In genomic region chr1:25896266-25896665, GRCh38 we compare ENCODE assay signal across 10 cellular contexts. TPM values are rescaled to one million over a fixed set of nuclear protein-coding genes. Genes with fewer than 3 reads are reported as not detected.
DNase-seq lines count a peak whose midpoint lies in the region; ATAC-seq and TF ChIP-seq lines count a peak whose summit lies in the region.
"Had no signal": no experiment of that assay in that cellular context is flagged by ENCODE, and none has a peak within 500 bp of the region (broad histone marks: within the 10 kb centered on the region; RNA-seq: fewer than 3 reads in every experiment).

No MANE protein-coding gene starts in this region.

- peaks cover 31% of the 10 kb centered on the region for H3K79me1 ChIP-seq in mesenchymal stem cell (replicated peaks; ENCODE audit: low read length, poor library complexity, severe bottlenecking)

- H3K36me3 ChIP-seq in DND-41 (ENCODE audit: insufficient read depth, low read length) (peaks cover 86% of the 10 kb centered on the region), mesenchymal stem cell (ENCODE audit: control insufficient read depth in 1 of 2, insufficient read depth in 2 of 2, low read depth in 1 of 2, low read length in 2 of 2) (peaks cover 23 to 25% of the 10 kb centered on the region in 2 experiments), PC-9 (ENCODE audit: low read depth) (no peaks in the 10 kb centered on the region)

- H3K27me3 ChIP-seq in DND-41 (ENCODE audit: insufficient read depth, low read length, poor library complexity) (no peaks in the 10 kb centered on the region), mesenchymal stem cell (ENCODE audit: control insufficient read depth in 1 of 2, insufficient read depth in 1 of 2, low read length in 2 of 2) (no peaks in the 10 kb centered on the region), PC-9 (ENCODE audit: insufficient read depth, low read depth) (no peaks in the 10 kb centered on the region)
- H3K27me3 ChIP-seq: spleen had no signal

- peak overlapping the region; percentile 52 for H4K8ac ChIP-seq in mesenchymal stem cell (ENCODE audit: low read length)

- peak overlapping the region; percentile 84 for H3K27ac Mint-ChIP-seq in HFFc6
- H3K27ac Mint-ChIP-seq in activated T-helper 2 cell treated with anti-CD3 and anti-CD28 coated beads, Interferon-gamma antibody, Interleukin-2, Interleukin-4, amounts not matched to agents 10 μg/mL and 5 μg/mL and 100 μg/mL, durations not matched to agents 14 hours and 24 hours and 36 hours: peak overlapping the region; percentile 58
- no peak overlapping the region for H3K27ac Mint-ChIP-seq in activated T-helper 17 cell treated with anti-CD3 and anti-CD28 coated beads, Interleukin-2, amount 50 U/mL, for 72 hours
- H3K27ac Mint-ChIP-seq: stimulated activated naive CD8-positive, alpha-beta T cell treated with anti-CD3 and anti-CD28 coated beads, Interleukin-15, amount 100 ng/mL, for 72 hours had no signal

- H4K91ac ChIP-seq in mesenchymal stem cell (ENCODE audit: low read length): no peak overlapping the region

- H2BK15ac ChIP-seq in mesenchymal stem cell (ENCODE audit: low read depth, poor library complexity, severe bottlenecking): no peak overlapping the region

- no peak overlapping the region for H3K4me2 ChIP-seq in DND-41 (ENCODE audit: insufficient read depth, low read length)
- H3K4me2 ChIP-seq in mesenchymal stem cell (ENCODE audit: low read length, poor library complexity, severe bottlenecking): no peak overlapping the region
- no peak overlapping the region for H3K4me2 ChIP-seq in PC-9

- H3K27me3 Mint-ChIP-seq in HFFc6 (ENCODE audit: insufficient read depth): peaks cover 2% of the 10 kb centered on the region; the same call in 1 of the 2 replicates
- no peaks in the 10 kb centered on the region for H3K27me3 Mint-ChIP-seq in activated T-helper 2 cell treated with anti-CD3 and anti-CD28 coated beads, Interferon-gamma antibody, Interleukin-2, Interleukin-4, amounts not matched to agents 10 μg/mL and 5 μg/mL and 100 μg/mL, durations not matched to agents 14 hours and 24 hours and 36 hours (ENCODE audit: low read depth)
- H3K27me3 Mint-ChIP-seq in activated T-helper 17 cell treated with anti-CD3 and anti-CD28 coated beads, Interleukin-2, amount 50 U/mL, for 72 hours: no peaks in the 10 kb centered on the region
- H3K27me3 Mint-ChIP-seq: stimulated activated naive CD8-positive, alpha-beta T cell treated with anti-CD3 and anti-CD28 coated beads, Interleukin-15, amount 100 ng/mL, for 72 hours had no signal

- H3K4me3 ChIP-seq in DND-41 (ENCODE audit: low read depth in 1 of 2, low read length in 2 of 2): no peak overlapping the region
- no peak overlapping the region for H3K4me3 ChIP-seq in mesenchymal stem cell (ENCODE audit: insufficient read depth in 1 of 2, low read depth in 1 of 2, low read length in 2 of 2)
- no peak overlapping the region for H3K4me3 ChIP-seq in PC-9

- H3K23ac ChIP-seq in mesenchymal stem cell (ENCODE audit: low read length in 2 of 2): no peak overlapping the region

- H3K79me2 ChIP-seq in DND-41 (ENCODE audit: insufficient read depth, low read length) (peaks cover 53% of the 10 kb centered on the region), PC-9 (ENCODE audit: low read depth) (no peaks in the 10 kb centered on the region)

- peaks cover 11% of the 10 kb centered on the region for H3K36me3 Mint-ChIP-seq in HFFc6 (ENCODE audit: low read depth)
- H3K36me3 Mint-ChIP-seq in activated T-helper 2 cell treated with anti-CD3 and anti-CD28 coated beads, Interferon-gamma antibody, Interleukin-2, Interleukin-4, amounts not matched to agents 10 μg/mL and 5 μg/mL and 100 μg/mL, durations not matched to agents 14 hours and 24 hours and 36 hours (ENCODE audit: low read depth): peaks cover 62% of the 10 kb centered on the region
- H3K36me3 Mint-ChIP-seq in activated T-helper 17 cell treated with anti-CD3 and anti-CD28 coated beads, Interleukin-2, amount 50 U/mL, for 72 hours (ENCODE audit: low read depth): peaks cover 29% of the 10 kb centered on the region

- DNase-seq in DND-41 (peak; percentile 14), HFFc6 (no peak), mesenchymal stem cell (peak; percentile 43), PC-9 (no peak)
- DNase-seq in activated T-helper 2 cell treated with anti-CD3 and anti-CD28 coated beads, Interferon-gamma antibody, Interleukin-2, Interleukin-4, amounts not matched to agents 10 μg/mL and 5 μg/mL and 100 μg/mL, durations not matched to agents 14 hours and 24 hours and 36 hours (ENCODE audit: low spot score): no peak
- DNase-seq: spleen; stimulated activated naive CD8-positive, alpha-beta T cell treated with anti-CD3 and anti-CD28 coated beads, Interleukin-15, amount 100 ng/mL, for 72 hours had no signal

- no TSS peak for BruUV-seq in PC-9 (replicated peaks; lab: Mats Ljungman, UMichigan)

- POLR2A ChIA-PET in PC-9 (lab: Charles Lee; ENCODE audit: unreplicated experiment): interaction anchor here (0.7 kb wide), 1 partner anchor 101 kb away, joined by 7 read pairs; no protein-coding TSS in a partner anchor

- H3K9me3 Mint-ChIP-seq in HFFc6: no peaks in the 10 kb centered on the region
- no peaks in the 10 kb centered on the region for H3K9me3 Mint-ChIP-seq in activated T-helper 2 cell treated with anti-CD3 and anti-CD28 coated beads, Interferon-gamma antibody, Interleukin-2, Interleukin-4, amounts not matched to agents 10 μg/mL and 5 μg/mL and 100 μg/mL, durations not matched to agents 14 hours and 24 hours and 36 hours
- H3K9me3 Mint-ChIP-seq in activated T-helper 17 cell treated with anti-CD3 and anti-CD28 coated beads, Interleukin-2, amount 50 U/mL, for 72 hours: no peaks in the 10 kb centered on the region
- H3K9me3 Mint-ChIP-seq: stimulated activated naive CD8-positive, alpha-beta T cell treated with anti-CD3 and anti-CD28 coated beads, Interleukin-15, amount 100 ng/mL, for 72 hours had no signal

- no peaks in the 10 kb centered on the region for H3K9me2 ChIP-seq in PC-9 (ENCODE audit: insufficient read depth)

- CTCF ChIA-PET in PC-9 (lab: Charles Lee): interaction anchor here (0.6 to 2.2 kb wide), 7 partner anchors 59 to 524 kb away, joined by 3 to 25 read pairs (median 5); partner anchors contain the start of gene PAFAH2

- H3K18ac ChIP-seq in mesenchymal stem cell (ENCODE audit: low read depth in 1 of 2, low read length in 2 of 2): peak overlapping the region in 1 of 2 experiments; percentile 71

- ATAC-seq in DND-41 (ENCODE audit: insufficient read depth, low read depth) (no peak), GM21723 (IDR thresholded peaks at IDR 0.05; ENCODE audit: unreplicated experiment) (no peak)
- no peak for ATAC-seq in activated T-helper 17 cell treated with anti-CD3 and anti-CD28 coated beads, Interleukin-2, amount 50 U/mL, for 72 hours (replicated peaks)
- ATAC-seq: activated CD4-positive, CD25-positive, alpha-beta regulatory T cell treated with anti-CD3 and anti-CD28 coated beads, Interleukin-2, amount 50 U/mL, for 24 hours had no signal

- H2AFZ ChIP-seq in DND-41 (ENCODE audit: low read depth, low read length) (no peak overlapping the region), mesenchymal stem cell (ENCODE audit: low read depth, low read length) (no peak overlapping the region), PC-9 (no peak overlapping the region)

- H3K9ac ChIP-seq in DND-41 (ENCODE audit: low read depth, low read length) (no peak overlapping the region), mesenchymal stem cell (ENCODE audit: low read length) (peak overlapping the region; percentile 8)

- no peak overlapping the region for H2BK5ac ChIP-seq in mesenchymal stem cell (ENCODE audit: low read depth, low read length, poor library complexity, severe bottlenecking)

- 95% methylated on average over 1 of the region's 1 CpG for WGBS in mesenchymal stem cell

- H2BK12ac ChIP-seq in mesenchymal stem cell (ENCODE audit: low read length in 2 of 2): peak overlapping the region in 1 of 2 experiments; percentile 10

- H4K20me1 ChIP-seq in DND-41 (ENCODE audit: insufficient read depth, low read length) (peaks cover 50% of the 10 kb centered on the region), PC-9 (ENCODE audit: insufficient read depth) (no peaks in the 10 kb centered on the region)

- H3K27ac ChIP-seq in DND-41 (ENCODE audit: low read length) (peak overlapping the region; percentile 48), mesenchymal stem cell (ENCODE audit: low read length, poor library complexity, severe bottlenecking) (peak overlapping the region; percentile 11), PC-9 (no peak overlapping the region)

- H3K4ac ChIP-seq in mesenchymal stem cell (ENCODE audit: low read depth in 1 of 2, low read length in 2 of 2): no peak overlapping the region

- H3K9me3 ChIP-seq in DND-41 (ENCODE audit: insufficient read depth, low read length, severe bottlenecking): no peaks in the 10 kb centered on the region
- no peaks in the 10 kb centered on the region for H3K9me3 ChIP-seq in mesenchymal stem cell (ENCODE audit: control insufficient read depth, low read length)
- H3K9me3 ChIP-seq in PC-9 (ENCODE audit: insufficient read depth, low read depth): no peaks in the 10 kb centered on the region
- H3K9me3 ChIP-seq: spleen had no signal

- H3K4me1 ChIP-seq in DND-41 (ENCODE audit: insufficient read depth, low read length) (peaks cover 17% of the 10 kb centered on the region; the same call in 1 of the 2 replicates), mesenchymal stem cell (ENCODE audit: control insufficient read depth, insufficient read depth, low read depth, low read length) (peaks cover 23% of the 10 kb centered on the region), PC-9 (replicated peaks; ENCODE audit: insufficient read depth) (peaks cover 26% of the 10 kb centered on the region)

- no peak overlapping the region for H2BK120ac ChIP-seq in mesenchymal stem cell (ENCODE audit: low read depth, low read length)

- H3K14ac ChIP-seq in mesenchymal stem cell (ENCODE audit: low read length in 2 of 2): no peak overlapping the region

- TF ChIP-seq CTCF in DND-41 (IDR thresholded peaks at IDR 0.05; ENCODE audit: borderline replicate concordance, extremely low read depth, low read length, poor library complexity, severe bottlenecking) (no peak), HFFc6 (IDR thresholded peaks at IDR 0.05) (no peak), PC-9 (conservative IDR thresholded peaks at IDR 0.05) (no peak)

- peaks cover 27% of the 10 kb centered on the region for H3F3A ChIP-seq in PC-9 (ENCODE audit: insufficient read depth, low read depth)

- intact Hi-C loops in activated T-helper 2 cell treated with anti-CD3 and anti-CD28 coated beads, Interferon-gamma antibody, Interleukin-2, Interleukin-4, amounts not matched to agents 10 μg/mL and 5 μg/mL and 100 μg/mL, durations not matched to agents 14 hours and 24 hours and 36 hours (cut with micrococcal nuclease): loop anchor here (1.0 kb wide), 1 partner anchor 9 kb away; no protein-coding TSS in a partner anchor
- intact Hi-C loops in PC-9 (cut with micrococcal nuclease; ENCODE audit: unreplicated experiment): loop anchor here (10.0 kb wide), 1 partner anchor 269 kb away; the partner anchor contains the start of genes C1orf232 and ZNF593

- peaks cover 60% of the 10 kb centered on the region for H3K4me1 Mint-ChIP-seq in HFFc6 (ENCODE audit: low read depth)
- peaks cover 27% of the 10 kb centered on the region for H3K4me1 Mint-ChIP-seq in activated T-helper 2 cell treated with anti-CD3 and anti-CD28 coated beads, Interferon-gamma antibody, Interleukin-2, Interleukin-4, amounts not matched to agents 10 μg/mL and 5 μg/mL and 100 μg/mL, durations not matched to agents 14 hours and 24 hours and 36 hours (ENCODE audit: low read depth)
- no peaks in the 10 kb centered on the region for H3K4me1 Mint-ChIP-seq in activated T-helper 17 cell treated with anti-CD3 and anti-CD28 coated beads, Interleukin-2, amount 50 U/mL, for 72 hours

- peak overlapping the region; percentile 25 for H2AK5ac ChIP-seq in mesenchymal stem cell (ENCODE audit: low read length, severe bottlenecking)

- H3K4me3 Mint-ChIP-seq in HFFc6: no peak overlapping the region
- no peak overlapping the region for H3K4me3 Mint-ChIP-seq in activated T-helper 2 cell treated with anti-CD3 and anti-CD28 coated beads, Interferon-gamma antibody, Interleukin-2, Interleukin-4, amounts not matched to agents 10 μg/mL and 5 μg/mL and 100 μg/mL, durations not matched to agents 14 hours and 24 hours and 36 hours (ENCODE audit: low read depth)
- H3K4me3 Mint-ChIP-seq in activated T-helper 17 cell treated with anti-CD3 and anti-CD28 coated beads, Interleukin-2, amount 50 U/mL, for 72 hours: no peak overlapping the region
- H3K4me3 Mint-ChIP-seq: stimulated activated naive CD8-positive, alpha-beta T cell treated with anti-CD3 and anti-CD28 coated beads, Interleukin-15, amount 100 ng/mL, for 72 hours had no signal

RNA-seq across cellular contexts. Expression of gene STMN1, which starts 10.0 kb away (rescaled TPM):
- total RNA-seq in HFFc6 (2021; fragmentation: NEBNext Ultra II Directional; extraction: Animal tissue kit (Norgen Biotek cat#: 25700)): 100 to 1,000 TPM; 201 to 370 (median 342) TPM
- total RNA-seq in activated T-helper 2 cell treated with anti-CD3 and anti-CD28 coated beads, Interferon-gamma antibody, Interleukin-2, Interleukin-4, amounts not matched to agents 10 μg/mL and 5 μg/mL and 100 μg/mL, durations not matched to agents 14 hours and 24 hours and 36 hours: 334 and 341 TPM in 2 replicates
- 158 TPM for polyA plus RNA-seq in mesenchymal stem cell (2013, experiment 1 of 2)
- 158 TPM for polyA plus RNA-seq in mesenchymal stem cell (2013, experiment 2 of 2)
- total RNA-seq in activated T-helper 17 cell treated with anti-CD3 and anti-CD28 coated beads, Interleukin-2, amount 50 U/mL, for 72 hours: 100 to 1,000 TPM; 376 to 423 TPM
- total RNA-seq in PC-9 (2021): 302 and 349 TPM in 2 replicates

RNA-seq across cellular contexts. Expression of gene PAQR7, which starts 20.8 kb away (rescaled TPM):
- total RNA-seq in HFFc6 (2021; fragmentation: NEBNext Ultra II Directional; extraction: Animal tissue kit (Norgen Biotek cat#: 25700)): 10 to 100 TPM; 16.0 to 19.5 (median 17.9) TPM
- 7.4 and 7.9 TPM in 2 replicates for total RNA-seq in activated T-helper 2 cell treated with anti-CD3 and anti-CD28 coated beads, Interferon-gamma antibody, Interleukin-2, Interleukin-4, amounts not matched to agents 10 μg/mL and 5 μg/mL and 100 μg/mL, durations not matched to agents 14 hours and 24 hours and 36 hours
- 10.5 TPM for polyA plus RNA-seq in mesenchymal stem cell (2013, experiment 1 of 2)
- 10.0 TPM for polyA plus RNA-seq in mesenchymal stem cell (2013, experiment 2 of 2)
- total RNA-seq in activated T-helper 17 cell treated with anti-CD3 and anti-CD28 coated beads, Interleukin-2, amount 50 U/mL, for 72 hours: 1 to 10 TPM; 5.7 to 7.2 TPM
- 30.2 and 34.0 TPM in 2 replicates for total RNA-seq in PC-9 (2021)

RNA-seq across cellular contexts. Expression of gene AUNIP, which starts 37.0 kb away (rescaled TPM):
- 1 to 10 TPM; 2.4 to 3.6 (median 3.2) TPM for total RNA-seq in HFFc6 (2021; fragmentation: NEBNext Ultra II Directional; extraction: Animal tissue kit (Norgen Biotek cat#: 25700))
- total RNA-seq in activated T-helper 2 cell treated with anti-CD3 and anti-CD28 coated beads, Interferon-gamma antibody, Interleukin-2, Interleukin-4, amounts not matched to agents 10 μg/mL and 5 μg/mL and 100 μg/mL, durations not matched to agents 14 hours and 24 hours and 36 hours: 9.5 and 10.9 TPM in 2 replicates
- polyA plus RNA-seq in mesenchymal stem cell (2013, experiment 1 of 2): 0.73 TPM
- 0.89 TPM for polyA plus RNA-seq in mesenchymal stem cell (2013, experiment 2 of 2)
- total RNA-seq in activated T-helper 17 cell treated with anti-CD3 and anti-CD28 coated beads, Interleukin-2, amount 50 U/mL, for 72 hours: 1 to 10 TPM; 3.7 to 7.2 TPM
- total RNA-seq in PC-9 (2021): 11.0 and 11.3 TPM in 2 replicates

Comparison
In these comparisons a context has a peak if more than half of its experiments do, and no peak if none do; other contexts are left out.
1. DNase-seq: peak in DND-41 (single experiment) and mesenchymal stem cell (single experiment); none in HFFc6 (single experiment), activated T-helper 2 cell treated with anti-CD3 and anti-CD28 coated beads, Interferon-gamma antibody, Interleukin-2, Interleukin-4, amounts not matched to agents 10 μg/mL and 5 μg/mL and 100 μg/mL, durations not matched to agents 14 hours and 24 hours and 36 hours (single experiment) and PC-9 (0 of 2).